In the genomic region with DNA sequence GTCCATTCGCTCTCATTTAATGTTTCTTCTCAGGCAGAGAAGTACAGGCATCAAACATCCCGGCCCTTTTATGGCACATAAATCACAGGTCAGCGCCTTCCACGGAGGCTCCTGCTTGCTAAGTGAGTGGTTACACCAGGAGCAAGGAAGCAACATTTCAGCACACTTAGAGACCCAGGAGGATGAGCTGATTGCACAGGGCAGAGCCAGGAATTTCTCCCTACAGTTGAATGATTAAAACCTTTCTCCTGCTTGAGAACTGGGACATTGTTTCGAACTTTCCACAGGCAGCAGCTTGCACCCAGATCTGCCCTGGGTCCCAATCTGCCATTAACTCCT, we compare ENCODE assay signal across 11 cellular contexts.
"Had no signal": no experiment of that assay in that cellular context is flagged by ENCODE, and none has a peak within 500 bp of the region (broad histone marks: within the 10 kb centered on the region; RNA-seq: fewer than 3 reads in every experiment).

No MANE protein-coding gene starts in this region.

- H3K36me3 Mint-ChIP-seq: natural killer cell treated with Interleukin-12 subunit alpha and Interleukin-12 subunit beta and Interleukin-15 and Interleukin-18, amount 100 ng/mL, for 72 hours had no signal

- H3K27ac Mint-ChIP-seq: activated naive CD4-positive, alpha-beta T cell treated with anti-CD3 and anti-CD28 coated beads for 36 hours; endodermal cell; natural killer cell treated with Interleukin-12 subunit alpha and Interleukin-12 subunit beta and Interleukin-15 and Interleukin-18, amount 100 ng/mL, for 72 hours; T-helper 1 cell treated with Interleukin-12 subunit alpha and Interleukin-12 subunit beta and Interleukin-4 antibody, amounts not matched to agents 30 μg/mL and 1 μg/mL, for 36 hours had no signal

- H3K4me3 ChIP-seq: lower lobe of right lung, upper lobe of left lung had no signal

- H3K36me3 ChIP-seq: heart right ventricle, lower lobe of right lung, thoracic aorta, upper lobe of left lung had no signal

- H3K27me3 ChIP-seq: heart right ventricle, upper lobe of left lung had no signal

- H3K27ac ChIP-seq: heart right ventricle, lower lobe of right lung, thoracic aorta, upper lobe of left lung had no signal

- H3K9me3 Mint-ChIP-seq: activated naive CD4-positive, alpha-beta T cell treated with anti-CD3 and anti-CD28 coated beads for 36 hours; endodermal cell; natural killer cell treated with Interleukin-12 subunit alpha and Interleukin-12 subunit beta and Interleukin-15 and Interleukin-18, amount 100 ng/mL, for 72 hours; T-helper 1 cell treated with Interleukin-12 subunit alpha and Interleukin-12 subunit beta and Interleukin-4 antibody, amounts not matched to agents 30 μg/mL and 1 μg/mL, for 36 hours had no signal

- H3K4me3 Mint-ChIP-seq: activated naive CD4-positive, alpha-beta T cell treated with anti-CD3 and anti-CD28 coated beads for 36 hours; endodermal cell; natural killer cell treated with Interleukin-12 subunit alpha and Interleukin-12 subunit beta and Interleukin-15 and Interleukin-18, amount 100 ng/mL, for 72 hours had no signal

- H3K9me3 ChIP-seq: heart right ventricle, lower lobe of right lung, thoracic aorta, upper lobe of left lung had no signal

- DNase-seq: activated CD4-positive, CD25-positive, alpha-beta regulatory T cell; cerebellar nuclear complex; cortex of kidney had no signal
